ENCODE assay signal across 27 cellular contexts in the genomic region with DNA sequence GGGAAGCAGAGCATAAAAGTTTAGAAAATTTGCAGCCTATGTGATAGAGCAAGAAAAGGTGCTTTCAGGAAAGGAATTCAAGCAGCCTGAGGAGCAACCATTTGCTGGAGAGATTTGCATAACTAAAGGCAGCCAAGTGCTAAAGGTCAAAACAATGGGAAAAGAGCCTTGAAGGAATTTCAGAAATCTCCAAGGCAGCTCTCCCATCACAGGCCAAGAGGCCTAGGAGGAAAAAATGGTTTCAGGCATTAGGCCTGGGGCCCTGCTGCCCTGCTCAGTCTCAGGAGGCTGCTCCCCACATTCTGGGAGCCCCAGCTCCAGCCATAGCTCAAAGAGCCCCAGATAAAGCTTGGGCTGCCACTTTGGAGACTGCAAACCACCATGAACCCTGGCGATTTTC.
"Had no signal": no experiment of that assay in that cellular context is flagged by ENCODE, and none has a peak within 500 bp of the region (broad histone marks: within the 10 kb centered on the region; RNA-seq: fewer than 3 reads in every experiment).

No MANE protein-coding gene starts in this region.

- DNase-seq: dermis blood vessel endothelial cell; dorsolateral prefrontal cortex; effector CD4-positive, alpha-beta T cell; effector memory CD4-positive, alpha-beta T cell; erythroblast; esophagus squamous epithelium; foreskin fibroblast; foreskin melanocyte; gastrocnemius medialis; glutamatergic neuron; head of caudate nucleus; heart right ventricle; hippocampal formation; left cardiac atrium; left lung; left ventricle myocardium superior; lower lobe of right lung; mesenchymal stem cell; mucosa of descending colon; naive B cell; naive thymus-derived CD8-positive, alpha-beta T cell had no signal

- FAIRE-seq: islet of Langerhans, keratinocyte had no signal

- ATAC-seq: esophagus mucosa; gastrocnemius medialis; heart right ventricle; left cardiac atrium; left lung; left ventricle myocardium superior; lower lobe of right lung; mucosa of descending colon; naive thymus-derived CD8-positive, alpha-beta T cell had no signal

- H3K27ac ChIP-seq: coronary artery, dorsolateral prefrontal cortex, epithelial cell of prostate, esophagus squamous epithelium, gastrocnemius medialis, heart right ventricle, left lung, lower lobe of right lung had no signal

- H3K4me3 Mint-ChIP-seq: mesothelial cell of epicardium; naive B cell; naive thymus-derived CD8-positive, alpha-beta T cell had no signal

- H3K36me3 Mint-ChIP-seq: mesothelial cell of epicardium had no signal

- H3K36me3 ChIP-seq: esophagus squamous epithelium, gastrocnemius medialis, heart right ventricle, left lung, lower lobe of right lung had no signal

- H3K27ac Mint-ChIP-seq: mesothelial cell of epicardium; naive thymus-derived CD8-positive, alpha-beta T cell had no signal

- H3K4me1 Mint-ChIP-seq: mesothelial cell of epicardium; naive B cell; naive thymus-derived CD8-positive, alpha-beta T cell had no signal

- H3K4me3 ChIP-seq: coronary artery, dorsolateral prefrontal cortex, esophagus squamous epithelium, gastrocnemius medialis, heart right ventricle, left lung, lower lobe of right lung, mucosa of descending colon had no signal

- H3K4me1 ChIP-seq: esophagus squamous epithelium, gastrocnemius medialis, heart right ventricle, left lung, lower lobe of right lung had no signal
